9 cellular contexts compared by ENCODE assay signal in genomic region chr6:138971601-138972000, GRCh38. TPM values are rescaled to one million over a fixed set of nuclear protein-coding genes. Genes with fewer than 3 reads are reported as not detected.
DNase-seq lines count a peak whose midpoint lies in the region; ATAC-seq, FAIRE-seq and TF ChIP-seq lines count a peak whose summit lies in the region.
"Had no signal": no experiment of that assay in that cellular context is flagged by ENCODE, and none has a peak within 500 bp of the region (broad histone marks: within the 10 kb centered on the region; RNA-seq: fewer than 3 reads in every experiment).

No MANE protein-coding gene starts in this region.

- no peak overlapping the region for H2AFZ ChIP-seq in endothelial cell of umbilical vein (ENCODE audit: low read depth, low read length)

- H3K4me2 ChIP-seq in endothelial cell of umbilical vein (ENCODE audit: insufficient read depth, low read length) = peak overlapping the region; percentile 75

- H3K4me3 ChIP-seq in AG04450 (ENCODE audit: low read depth, low read length) = no peak overlapping the region
- no peak overlapping the region for H3K4me3 ChIP-seq in endothelial cell of umbilical vein (replicated peaks in 1 of 3; ENCODE audit: insufficient read depth in 1 of 3, low read depth in 1 of 3, low read length in 3 of 3)

- no peaks in the 10 kb centered on the region for H4K20me1 ChIP-seq in endothelial cell of umbilical vein (replicated peaks; ENCODE audit: control insufficient read depth, extremely low read depth, insufficient read depth, low read length)

- no peak overlapping the region for H3K4me3 Mint-ChIP-seq in T-helper 2 cell treated with Interferon-gamma antibody and Interleukin-4, amounts not matched to agents 5 μg/mL and 100 μg/mL, for 36 hours
- H3K4me3 Mint-ChIP-seq: CD4-positive, alpha-beta T cell had no signal

- H3K9me3 Mint-ChIP-seq in T-helper 2 cell treated with Interferon-gamma antibody and Interleukin-4, amounts not matched to agents 5 μg/mL and 100 μg/mL, for 36 hours = no peaks in the 10 kb centered on the region
- H3K9me3 Mint-ChIP-seq: CD4-positive, alpha-beta T cell had no signal

- CTCF ChIA-PET in AG04450 (lab: Charles Lee) (interaction anchor here (0.8 to 3.0 kb wide), 5 partner anchors 15 to 156 kb away, joined by 4 to 8 read pairs (median 4); partner anchors contain the start of gene REPS1), endothelial cell of umbilical vein (lab: Charles Lee) (interaction anchor here (0.9 to 2.9 kb wide), 5 partner anchors 11 to 30 kb away, joined by 3 to 12 read pairs (median 6); partner anchors contain the start of gene REPS1)

- peaks cover 30% of the 10 kb centered on the region for H3K4me1 Mint-ChIP-seq in T-helper 2 cell treated with Interferon-gamma antibody and Interleukin-4, amounts not matched to agents 5 μg/mL and 100 μg/mL, for 36 hours (ENCODE audit: low read depth)

- POLR2A ChIA-PET in AG04450 (lab: Yijun Ruan, JAX) = no interaction called here
- POLR2A ChIA-PET in endothelial cell of umbilical vein (lab: Charles Lee) = interaction anchor here (1.8 kb wide), 1 partner anchor 58 kb away, joined by 5 read pairs; the partner anchor contains the start of gene ABRACL

- peaks cover 82% of the 10 kb centered on the region for H3K79me2 ChIP-seq in endothelial cell of umbilical vein (ENCODE audit: control insufficient read depth, insufficient read depth, low read length)

- intact Hi-C loops in endothelial cell of umbilical vein (cut with micrococcal nuclease) = loop anchor here (1.0 to 5.0 kb wide), 2 partner anchors 17 to 379 kb away; partner anchors contain the start of gene REPS1

- dilution Hi-C loops in endothelial cell of umbilical vein (cut with MboI; ENCODE audit: extremely low pct_ligation_motif_present, low sequenced_read_pairs) = no loop called here

- H3K9me1 ChIP-seq in endothelial cell of umbilical vein (replicated peaks; ENCODE audit: control insufficient read depth, extremely low read depth, insufficient read depth, low read length) = no peaks in the 10 kb centered on the region

- BruUV-seq in endothelial cell of umbilical vein (replicated peaks; lab: Mats Ljungman, UMichigan) = TSS peak; percentile 21

- FAIRE-seq in endothelial cell of umbilical vein (lab: Jason Lieb, UNC) = no peak

- DNase-seq in AG04450 (ENCODE audit: low read depth, low spot score) (no peak), NCI-H460 (ENCODE audit: extremely low read depth, low read depth) (peak; percentile 50), endothelial cell of umbilical vein (ENCODE audit: low read depth, low spot score) (peak; percentile 21), middle frontal gyrus (ENCODE audit: extremely low spot score, low spot score) (peak; percentile 49), NCI-H1417 treated with DMSO at 0.1 percent for 48 hours (lab: John Stamatoyannopoulos, UW) (no peak)
- no peak for DNase-seq in T-helper 2 cell treated with Interferon-gamma antibody and Interleukin-4, amounts not matched to agents 5 μg/mL and 100 μg/mL, for 36 hours (ENCODE audit: low spot score)
- DNase-seq: CD4-positive, alpha-beta T cell had no signal

- peaks cover 3% of the 10 kb centered on the region for H3K36me3 Mint-ChIP-seq in T-helper 2 cell treated with Interferon-gamma antibody and Interleukin-4, amounts not matched to agents 5 μg/mL and 100 μg/mL, for 36 hours (ENCODE audit: low read depth)

- H3K27me3 ChIP-seq in AG04450 (ENCODE audit: control insufficient read depth, insufficient read depth, low read length) (no peaks in the 10 kb centered on the region), endothelial cell of umbilical vein (ENCODE audit: control insufficient read depth in 2 of 2, insufficient read depth in 2 of 2, low read length in 2 of 2) (no peaks in the 10 kb centered on the region)

- H3K36me3 ChIP-seq in endothelial cell of umbilical vein (ENCODE audit: control insufficient read depth in 2 of 2, extremely low read depth in 1 of 2, insufficient read depth in 2 of 2, low read length in 2 of 2) = no peaks in the 10 kb centered on the region

- H3K27ac Mint-ChIP-seq in T-helper 2 cell treated with Interferon-gamma antibody and Interleukin-4, amounts not matched to agents 5 μg/mL and 100 μg/mL, for 36 hours = no peak overlapping the region
- H3K27ac Mint-ChIP-seq: CD4-positive, alpha-beta T cell had no signal

- TF ChIP-seq POLR2A in endothelial cell of umbilical vein (IDR thresholded peaks at IDR 0.05; ENCODE audit: low read depth, low read length) = no peak

- H3K27ac ChIP-seq in AG04450 (ENCODE audit: low read depth, low read length) = peak overlapping the region; percentile 53
- peak overlapping the region; percentile 91 for H3K27ac ChIP-seq in endothelial cell of umbilical vein (ENCODE audit: insufficient read depth, low read depth, low read length)

- H3K9ac ChIP-seq in endothelial cell of umbilical vein (replicated peaks; ENCODE audit: extremely low read depth, insufficient read depth, low read length) = peak overlapping the region; percentile 63

- H3K27me3 Mint-ChIP-seq in T-helper 2 cell treated with Interferon-gamma antibody and Interleukin-4, amounts not matched to agents 5 μg/mL and 100 μg/mL, for 36 hours (ENCODE audit: low read depth) = no peaks in the 10 kb centered on the region
- H3K27me3 Mint-ChIP-seq: CD4-positive, alpha-beta T cell had no signal

- TF ChIP-seq CTCF in AG04450 (IDR thresholded peaks at IDR 0.05; ENCODE audit: low read depth, low read length) = no peak
- TF ChIP-seq CTCF in endothelial cell of umbilical vein (IDR thresholded peaks at IDR 0.05; ENCODE audit: extremely low read depth in 1 of 2, insufficient read depth in 1 of 2, low read depth in 1 of 2, low read length in 2 of 2) = no peak

- H3K9me3 ChIP-seq in AG04450 (ENCODE audit: control insufficient read depth, insufficient read depth, low read length) (no peaks in the 10 kb centered on the region), endothelial cell of umbilical vein (replicated peaks; ENCODE audit: control insufficient read depth, insufficient read depth, low read length) (no peaks in the 10 kb centered on the region)

- H3K4me1 ChIP-seq in endothelial cell of umbilical vein (ENCODE audit: control insufficient read depth, extremely low read depth, insufficient read depth, low read length) = peaks cover 48% of the 10 kb centered on the region

- no peak for ATAC-seq in GM21528 (IDR thresholded peaks at IDR 0.05; ENCODE audit: low FRiP score, unreplicated experiment)
- ATAC-seq in esophagus mucosa = no peak

TF ChIP-seq in endothelial cell of umbilical vein, 7 proteins besides CTCF, POLR2A, EP300 and RAD21:
- TF ChIP-seq MAX (IDR thresholded peaks at IDR 0.05; ENCODE audit: insufficient read depth, insufficient read length) = no peak
- no peak for TF ChIP-seq MYC (IDR thresholded peaks at IDR 0.05; ENCODE audit: low read depth, low read length)
- no peak for TF ChIP-seq EZH2 (IDR thresholded peaks at IDR 0.05; ENCODE audit: borderline replicate concordance, low read depth, low read length, severe bottlenecking)
- no peak for TF ChIP-seq POLR2AphosphoS5 (IDR thresholded peaks at IDR 0.05; ENCODE audit: insufficient read depth, low read depth, low read length)
- no peak for TF ChIP-seq FOS (IDR thresholded peaks at IDR 0.05; ENCODE audit: borderline replicate concordance, insufficient read depth, low read length)
- TF ChIP-seq JUN (IDR thresholded peaks at IDR 0.05; ENCODE audit: borderline replicate concordance, insufficient read depth, insufficient read length, low read depth) = no peak
- no peak for TF ChIP-seq GATA2 (IDR thresholded peaks at IDR 0.05; ENCODE audit: insufficient read depth, insufficient read length, low read depth, low read length)
TF ChIP-seq in endothelial cell of umbilical vein: peak in this region for 0.

RNA-seq across cellular contexts. Expression of gene REPS1, which starts 16.5 kb away (rescaled TPM):
- 30.5 and 36.6 TPM in 2 replicates for polyA plus RNA-seq in AG04450 (2011; rRNA removed)
- polyA minus RNA-seq in AG04450 (2011; rRNA and poly(A)+ RNA removed) = 26.3 and 36.2 TPM in 2 replicates
- 59.5 and 61.2 TPM in 2 replicates for total RNA-seq in NCI-H460 (2014; rRNA removed; shearing (Covaris generic))
- polyA plus RNA-seq in NCI-H460 (2014; cell fraction: nucleus; rRNA removed) = 39.0 and 41.0 TPM in 2 replicates
- 26.3 and 35.0 TPM in 2 replicates for total RNA-seq in endothelial cell of umbilical vein
- 20.6 TPM in 2 replicates for polyA plus RNA-seq in endothelial cell of umbilical vein
- 22.4 and 25.0 TPM in 2 replicates for polyA plus RNA-seq in endothelial cell of umbilical vein (2011; cell fraction: cytosol; rRNA removed)
- 42.7 and 49.2 TPM in 2 replicates for polyA plus RNA-seq in endothelial cell of umbilical vein (2011; cell fraction: nucleus; rRNA removed)
- polyA plus RNA-seq in endothelial cell of umbilical vein (2012) = 19.1 and 26.8 TPM in 2 replicates
- 26.2 and 33.7 TPM in 2 replicates for polyA minus RNA-seq in endothelial cell of umbilical vein
- 12.3 TPM for polyA minus RNA-seq in endothelial cell of umbilical vein (2011; cell fraction: cytosol; rRNA and poly(A)+ RNA removed)
- polyA minus RNA-seq in endothelial cell of umbilical vein (2011; cell fraction: nucleus; rRNA and poly(A)+ RNA removed) = 41.6 and 51.2 TPM in 2 replicates
- 42.2 TPM for total RNA-seq in esophagus mucosa

RNA-seq across cellular contexts. Expression of gene ABRACL, which starts 56.9 kb away (rescaled TPM):
- polyA plus RNA-seq in AG04450 (2011; rRNA removed) (40.4 and 56.4 TPM in 2 replicates), endothelial cell of umbilical vein (36.0 and 54.4 TPM in 2 replicates)
- 11.3 and 11.6 TPM in 2 replicates for polyA minus RNA-seq in AG04450 (2011; rRNA and poly(A)+ RNA removed)
- total RNA-seq in NCI-H460 (2014; rRNA removed; shearing (Covaris generic)) = 21.9 and 27.1 TPM in 2 replicates
- polyA plus RNA-seq in NCI-H460 (2014; cell fraction: nucleus; rRNA removed) = 17.3 and 26.6 TPM in 2 replicates
- total RNA-seq in endothelial cell of umbilical vein (87.4 and 104 TPM in 2 replicates), esophagus mucosa (36.4 TPM)
- polyA plus RNA-seq in endothelial cell of umbilical vein (2011; cell fraction: cytosol; rRNA removed) = 78.8 and 101 TPM in 2 replicates
- 32.1 and 33.7 TPM in 2 replicates for polyA plus RNA-seq in endothelial cell of umbilical vein (2011; cell fraction: nucleus; rRNA removed)
- polyA plus RNA-seq in endothelial cell of umbilical vein (2012) = 78.2 and 144 TPM in 2 replicates
- 15.5 and 18.3 TPM in 2 replicates for polyA minus RNA-seq in endothelial cell of umbilical vein
- polyA minus RNA-seq in endothelial cell of umbilical vein (2011; cell fraction: cytosol; rRNA and poly(A)+ RNA removed) = 3.7 TPM
- 6.3 and 9.8 TPM in 2 replicates for polyA minus RNA-seq in endothelial cell of umbilical vein (2011; cell fraction: nucleus; rRNA and poly(A)+ RNA removed)

Comparison
In these comparisons a context has a peak if more than half of its experiments do, and no peak if none do; other contexts are left out.
1. DNase-seq: peak in NCI-H460 (single experiment), endothelial cell of umbilical vein (single experiment) and middle frontal gyrus (single experiment); none in AG04450 (single experiment), NCI-H1417 treated with DMSO at 0.1 percent for 48 hours (single experiment) and T-helper 2 cell treated with Interferon-gamma antibody and Interleukin-4, amounts not matched to agents 5 μg/mL and 100 μg/mL, for 36 hours (single experiment).